ENCODE assay signal across 9 cellular contexts in genomic region chr12:79935021-79935623, GRCh38. TPM values are rescaled to one million over a fixed set of nuclear protein-coding genes. Genes with fewer than 3 reads are reported as not detected.
DNase-seq lines count a peak whose midpoint lies in the region; ATAC-seq, FAIRE-seq and TF ChIP-seq lines count a peak whose summit lies in the region.
"Had no signal": no experiment of that assay in that cellular context is flagged by ENCODE, and none has a peak within 500 bp of the region (broad histone marks: within the 10 kb centered on the region; RNA-seq: fewer than 3 reads in every experiment).

Gene PPP1R12A, minus strand, starts transcription at chr12:79935097. Its CDS starts 166 bp downstream, at chr12:79934931.

- peaks cover 0 to 19% of the 10 kb centered on the region in 2 donors for H3K4me1 ChIP-seq in kidney (ENCODE audit: control insufficient read depth in 1 of 2, insufficient read depth in 1 of 2, low read depth in 1 of 2, low read length in 2 of 2)

- FAIRE-seq in kidney (lab: Jason Lieb, UNC) = no peak
- FAIRE-seq: islet of Langerhans had no signal

- H3K4me3 ChIP-seq in kidney (ENCODE audit: low read length in 2 of 2) = peak within 1 kb of the TSS; percentile 89 to 92

- no peak for TF ChIP-seq CTCF in kidney (IDR thresholded peaks at IDR 0.05; ENCODE audit: borderline replicate concordance, extremely low read depth, insufficient read depth)

- no peaks in the 10 kb centered on the region for H3K36me3 ChIP-seq in kidney (ENCODE audit: control insufficient read depth in 1 of 2, insufficient read depth in 2 of 2, low read length in 2 of 2)

- H3K9me3 ChIP-seq in kidney (ENCODE audit: control insufficient read depth in 1 of 2, low read length in 2 of 2) = no peaks in the 10 kb centered on the region

- peak within 1 kb of the TSS; percentile 99 for H3K9ac ChIP-seq in kidney (ENCODE audit: low read length in 2 of 2)

- DNase-seq in AG20443 (ENCODE audit: low spot score) = peak; percentile 97
- DNase-seq in NCI-H460 (ENCODE audit: extremely low read depth, low read depth) = peak; percentile 97
- peak; percentile 90 for DNase-seq in activated CD4-positive, alpha-beta T cell treated with anti-CD3 and anti-CD28 coated beads for 1 hour
- peak; percentile 92 for DNase-seq in cerebellum (ENCODE audit: low spot score)
- peak; percentile 99 for DNase-seq in kidney
- DNase-seq in stimulated activated CD4-positive, alpha-beta T cell treated with anti-CD3 and anti-CD28 coated beads, Interleukin-15, amount 100 ng/mL, for 24 hours = peak; percentile 96

- peak; percentile 85 for ATAC-seq in GM19043 (IDR thresholded peaks at IDR 0.05; ENCODE audit: low read depth, unreplicated experiment)
- ATAC-seq in HG03378 (IDR thresholded peaks at IDR 0.05; ENCODE audit: unreplicated experiment) = peak; percentile 85

- peak within 1 kb of the TSS; percentile 84 to 96 for H3K27ac ChIP-seq in kidney (ENCODE audit: low read depth in 2 of 2, low read length in 2 of 2)

- intact Hi-C loops in kidney (cut with DNase I) = no loop called here

RNA-seq across cellular contexts. Expression of gene PPP1R12A, which starts in this region (rescaled TPM):
- total RNA-seq in NCI-H460 (2014; rRNA removed; shearing (Covaris generic)) = 48.2 and 76.5 TPM in 2 replicates
- polyA plus RNA-seq in NCI-H460 (2014; cell fraction: nucleus; rRNA removed) = 33.0 and 40.6 TPM in 2 replicates
- 141 TPM for total RNA-seq in cerebellum
- 82.5 TPM for total RNA-seq in kidney
- 10.3 TPM for polyA plus RNA-seq in kidney (ENCODE audit: insufficient read depth, low read depth, low replicate concordance)

Comparison
In these comparisons a context has a peak if more than half of its experiments do, and no peak if none do; other contexts are left out.
1. Peak in every context shown above with its lines: DNase-seq, ATAC-seq, H3K4me3 ChIP-seq and H3K27ac ChIP-seq.